1 cellular context compared by ENCODE assay signal in the genomic region with DNA sequence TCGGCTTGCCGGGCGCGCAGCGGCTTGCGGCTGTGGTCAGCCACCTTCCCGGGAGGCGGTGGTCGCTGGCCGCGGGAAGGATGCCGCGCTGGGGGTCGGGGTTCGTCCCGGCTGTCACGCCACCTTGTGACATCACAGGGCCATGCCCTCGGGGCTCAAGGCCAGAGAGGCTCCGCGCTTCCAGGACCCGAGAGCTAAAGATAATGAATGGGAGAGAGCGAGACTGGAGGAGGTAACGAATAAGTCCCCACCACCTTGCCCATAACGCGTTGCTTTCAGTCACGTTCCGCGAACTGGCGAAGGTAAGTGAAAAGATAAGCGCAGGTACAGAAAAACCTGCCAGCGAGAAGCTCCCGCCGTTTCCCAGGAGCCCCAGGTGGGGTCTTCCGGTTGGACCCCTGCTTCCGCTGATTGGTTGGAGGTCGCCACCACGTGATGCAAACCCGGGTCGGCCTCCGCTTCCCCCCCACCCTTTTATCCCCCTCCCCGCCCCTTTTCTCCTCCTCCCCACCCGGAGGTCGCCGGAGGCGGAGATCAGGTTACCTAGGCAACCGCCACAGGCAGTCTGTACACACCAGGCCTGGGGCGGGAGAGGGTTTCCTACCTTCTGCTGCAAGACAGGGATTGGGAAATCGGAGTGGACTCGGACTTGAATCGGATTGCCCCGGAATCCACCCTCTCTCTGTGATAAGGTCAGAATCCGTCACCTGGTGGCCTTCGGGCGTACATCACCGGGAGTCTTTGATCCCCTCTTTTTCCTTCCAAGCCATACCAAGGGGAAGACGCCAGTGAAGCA.
TF ChIP-seq lines count a peak whose summit lies in the region.

Gene LRRC9 (plus strand): TSS at position 563 of the 796 bp plus-strand sequence.

TF ChIP-seq in HepG2, 621 proteins besides CTCF, POLR2A, EP300 and RAD21 (continued from another document):
- TF ChIP-seq, protein P1, sequence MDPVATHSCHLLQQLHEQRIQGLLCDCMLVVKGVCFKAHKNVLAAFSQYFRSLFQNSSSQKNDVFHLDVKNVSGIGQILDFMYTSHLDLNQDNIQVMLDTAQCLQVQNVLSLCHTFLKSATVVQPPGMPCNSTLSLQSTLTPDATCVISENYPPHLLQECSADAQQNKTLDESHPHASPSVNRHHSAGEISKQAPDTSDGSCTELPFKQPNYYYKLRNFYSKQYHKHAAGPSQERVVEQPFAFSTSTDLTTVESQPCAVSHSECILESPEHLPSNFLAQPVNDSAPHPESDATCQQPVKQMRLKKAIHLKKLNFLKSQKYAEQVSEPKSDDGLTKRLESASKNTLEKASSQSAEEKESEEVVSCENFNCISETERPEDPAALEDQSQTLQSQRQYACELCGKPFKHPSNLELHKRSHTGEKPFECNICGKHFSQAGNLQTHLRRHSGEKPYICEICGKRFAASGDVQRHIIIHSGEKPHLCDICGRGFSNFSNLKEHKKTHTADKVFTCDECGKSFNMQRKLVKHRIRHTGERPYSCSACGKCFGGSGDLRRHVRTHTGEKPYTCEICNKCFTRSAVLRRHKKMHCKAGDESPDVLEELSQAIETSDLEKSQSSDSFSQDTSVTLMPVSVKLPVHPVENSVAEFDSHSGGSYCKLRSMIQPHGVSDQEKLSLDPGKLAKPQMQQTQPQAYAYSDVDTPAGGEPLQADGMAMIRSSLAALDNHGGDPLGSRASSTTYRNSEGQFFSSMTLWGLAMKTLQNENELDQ (CRISPR knock-in tag; IDR thresholded peaks at IDR 0.05; ENCODE audit: borderline replicate concordance), result no peak
- TF ChIP-seq ZNF777 (CRISPR knock-in tag; IDR thresholded peaks at IDR 0.05) (peak; percentile 84), HDAC2 (CRISPR knock-in tag; IDR thresholded peaks at IDR 0.05) (peak; percentile 28; the same call in 1 of the 2 replicates), MAFG (CRISPR knock-in tag; IDR thresholded peaks at IDR 0.05) (no peak), NFRKB (IDR thresholded peaks at IDR 0.05) (no peak), ZFP1 (CRISPR knock-in tag; IDR thresholded peaks at IDR 0.05) (no peak), ZNF138 (CRISPR knock-in tag; IDR thresholded peaks at IDR 0.05; ENCODE audit: low read depth) (no peak), SNAI1 (CRISPR knock-in tag; IDR thresholded peaks at IDR 0.05; ENCODE audit: borderline replicate concordance) (no peak), SMAD1 (CRISPR knock-in tag; IDR thresholded peaks at IDR 0.05; ENCODE audit: borderline replicate concordance, low read depth) (no peak), PHF8 (CRISPR knock-in tag; IDR thresholded peaks at IDR 0.05) (peak; percentile 71), PHF20 (CRISPR knock-in tag; IDR thresholded peaks at IDR 0.05) (0 out of 2 replicates have a peak, but pooled peaks have one; percentile 38), MIER3 (CRISPR knock-in tag; IDR thresholded peaks at IDR 0.05; ENCODE audit: borderline replicate concordance) (0 out of 2 replicates have a peak, but pooled peaks have one; percentile 36), ZNF335 (CRISPR knock-in tag; IDR thresholded peaks at IDR 0.05) (no peak), CCDC6 (CRISPR knock-in tag; IDR thresholded peaks at IDR 0.05) (peak; percentile 65; the same call in 1 of the 2 replicates)
- TF ChIP-seq, protein P2, sequence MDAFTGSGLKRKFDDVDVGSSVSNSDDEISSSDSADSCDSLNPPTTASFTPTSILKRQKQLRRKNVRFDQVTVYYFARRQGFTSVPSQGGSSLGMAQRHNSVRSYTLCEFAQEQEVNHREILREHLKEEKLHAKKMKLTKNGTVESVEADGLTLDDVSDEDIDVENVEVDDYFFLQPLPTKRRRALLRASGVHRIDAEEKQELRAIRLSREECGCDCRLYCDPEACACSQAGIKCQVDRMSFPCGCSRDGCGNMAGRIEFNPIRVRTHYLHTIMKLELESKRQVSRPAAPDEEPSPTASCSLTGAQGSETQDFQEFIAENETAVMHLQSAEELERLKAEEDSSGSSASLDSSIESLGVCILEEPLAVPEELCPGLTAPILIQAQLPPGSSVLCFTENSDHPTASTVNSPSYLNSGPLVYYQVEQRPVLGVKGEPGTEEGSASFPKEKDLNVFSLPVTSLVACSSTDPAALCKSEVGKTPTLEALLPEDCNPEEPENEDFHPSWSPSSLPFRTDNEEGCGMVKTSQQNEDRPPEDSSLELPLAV (CRISPR knock-in tag; conservative IDR thresholded peaks at IDR 0.05; ENCODE audit: low read depth), result no peak
- TF ChIP-seq, protein P3, sequence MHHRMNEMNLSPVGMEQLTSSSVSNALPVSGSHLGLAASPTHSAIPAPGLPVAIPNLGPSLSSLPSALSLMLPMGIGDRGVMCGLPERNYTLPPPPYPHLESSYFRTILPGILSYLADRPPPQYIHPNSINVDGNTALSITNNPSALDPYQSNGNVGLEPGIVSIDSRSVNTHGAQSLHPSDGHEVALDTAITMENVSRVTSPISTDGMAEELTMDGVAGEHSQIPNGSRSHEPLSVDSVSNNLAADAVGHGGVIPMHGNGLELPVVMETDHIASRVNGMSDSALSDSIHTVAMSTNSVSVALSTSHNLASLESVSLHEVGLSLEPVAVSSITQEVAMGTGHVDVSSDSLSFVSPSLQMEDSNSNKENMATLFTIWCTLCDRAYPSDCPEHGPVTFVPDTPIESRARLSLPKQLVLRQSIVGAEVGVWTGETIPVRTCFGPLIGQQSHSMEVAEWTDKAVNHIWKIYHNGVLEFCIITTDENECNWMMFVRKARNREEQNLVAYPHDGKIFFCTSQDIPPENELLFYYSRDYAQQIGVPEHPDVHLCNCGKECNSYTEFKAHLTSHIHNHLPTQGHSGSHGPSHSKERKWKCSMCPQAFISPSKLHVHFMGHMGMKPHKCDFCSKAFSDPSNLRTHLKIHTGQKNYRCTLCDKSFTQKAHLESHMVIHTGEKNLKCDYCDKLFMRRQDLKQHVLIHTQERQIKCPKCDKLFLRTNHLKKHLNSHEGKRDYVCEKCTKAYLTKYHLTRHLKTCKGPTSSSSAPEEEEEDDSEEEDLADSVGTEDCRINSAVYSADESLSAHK (CRISPR knock-in tag; IDR thresholded peaks at IDR 0.05; ENCODE audit: borderline replicate concordance), result no peak
- TF ChIP-seq, protein P4, sequence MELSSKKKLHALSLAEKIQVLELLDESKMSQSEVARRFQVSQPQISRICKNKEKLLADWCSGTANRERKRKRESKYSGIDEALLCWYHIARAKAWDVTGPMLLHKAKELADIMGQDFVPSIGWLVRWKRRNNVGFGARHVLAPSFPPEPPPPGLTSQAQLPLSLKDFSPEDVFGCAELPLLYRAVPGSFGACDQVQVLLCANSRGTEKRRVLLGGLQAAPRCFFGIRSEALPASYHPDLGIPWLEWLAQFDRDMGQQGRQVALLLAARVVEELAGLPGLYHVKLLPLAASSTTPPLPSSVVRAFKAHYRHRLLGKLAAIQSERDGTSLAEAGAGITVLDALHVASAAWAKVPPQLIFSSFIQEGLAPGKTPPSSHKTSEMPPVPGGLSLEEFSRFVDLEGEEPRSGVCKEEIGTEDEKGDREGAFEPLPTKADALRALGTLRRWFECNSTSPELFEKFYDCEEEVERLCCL (CRISPR knock-in tag; IDR thresholded peaks at IDR 0.05; ENCODE audit: borderline replicate concordance), result no peak
- TF ChIP-seq, protein P5, sequence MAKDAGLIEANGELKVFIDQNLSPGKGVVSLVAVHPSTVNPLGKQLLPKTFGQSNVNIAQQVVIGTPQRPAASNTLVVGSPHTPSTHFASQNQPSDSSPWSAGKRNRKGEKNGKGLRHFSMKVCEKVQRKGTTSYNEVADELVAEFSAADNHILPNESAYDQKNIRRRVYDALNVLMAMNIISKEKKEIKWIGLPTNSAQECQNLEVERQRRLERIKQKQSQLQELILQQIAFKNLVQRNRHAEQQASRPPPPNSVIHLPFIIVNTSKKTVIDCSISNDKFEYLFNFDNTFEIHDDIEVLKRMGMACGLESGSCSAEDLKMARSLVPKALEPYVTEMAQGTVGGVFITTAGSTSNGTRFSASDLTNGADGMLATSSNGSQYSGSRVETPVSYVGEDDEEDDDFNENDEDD (CRISPR knock-in tag; IDR thresholded peaks at IDR 0.05; ENCODE audit: borderline replicate concordance), result peak; percentile 76; the same call in 1 of the 2 replicates
